25 cellular contexts compared by ENCODE assay signal in genomic region chr7:130114776-130115175, GRCh38.
DNase-seq lines count a peak whose midpoint lies in the region; ATAC-seq and TF ChIP-seq lines count a peak whose summit lies in the region.
"Had no signal": no experiment of that assay in that cellular context is flagged by ENCODE, and none has a peak within 500 bp of the region (broad histone marks: within the 10 kb centered on the region; RNA-seq: fewer than 3 reads in every experiment).

No MANE protein-coding gene starts in this region.

- H2AFZ ChIP-seq in MM.1S (ENCODE audit: low read length) = no peak overlapping the region

- H3K4me1 Mint-ChIP-seq in stimulated activated naive B cell treated with anti-CD40 and anti-IgM and Interleukin-4, amounts not matched to agents 10 μg/mL and 1 μg/mL and 100 μg/mL, for 72 hours = peaks cover 26 to 34% of the 10 kb centered on the region in 2 donors
- H3K4me1 Mint-ChIP-seq: CD8-positive, alpha-beta memory T cell; H9 had no signal

- H3K36me3 Mint-ChIP-seq in stimulated activated naive B cell treated with anti-CD40 and anti-IgM and Interleukin-4, amounts not matched to agents 10 μg/mL and 1 μg/mL and 100 μg/mL, for 72 hours = peaks cover 15% of the 10 kb centered on the region in 2 donors

- H3K9ac ChIP-seq in MM.1S (ENCODE audit: low read length) = no peak overlapping the region

- no peaks in the 10 kb centered on the region for H3K9me3 ChIP-seq in MM.1S (replicated peaks; ENCODE audit: insufficient read depth, low read length)
- H3K9me3 ChIP-seq: testis had no signal

- no peaks in the 10 kb centered on the region for H3K9me2 ChIP-seq in MM.1S (replicated peaks; ENCODE audit: insufficient read depth, low read length)

- H3K9me3 Mint-ChIP-seq in stimulated activated naive B cell treated with anti-CD40 and anti-IgM and Interleukin-4, amounts not matched to agents 10 μg/mL and 1 μg/mL and 100 μg/mL, for 72 hours = peaks cover 0 to 3% of the 10 kb centered on the region in 2 donors
- H3K9me3 Mint-ChIP-seq: activated CD4-positive, alpha-beta memory T cell treated with anti-CD3 and anti-CD28 coated beads for 36 hours; activated naive CD8-positive, alpha-beta T cell treated with anti-CD3 and anti-CD28 coated beads for 36 hours; CD8-positive, alpha-beta memory T cell; H9; naive thymus-derived CD8-positive, alpha-beta T cell had no signal

- H3K27ac ChIP-seq in MM.1S (ENCODE audit: low read length) = peak overlapping the region; percentile 34; the same call in 1 of the 2 replicates
- H3K27ac ChIP-seq in epithelial cell of prostate = no peak overlapping the region
- H3K27ac ChIP-seq: heart right ventricle, testis had no signal

- no peak overlapping the region for H3K4me3 ChIP-seq in MM.1S (ENCODE audit: low read length)
- H3K4me3 ChIP-seq: heart right ventricle, testis had no signal

- no peaks in the 10 kb centered on the region for H3K27me3 ChIP-seq in MM.1S (replicated peaks; ENCODE audit: insufficient read depth, low read length)
- H3K27me3 ChIP-seq: heart right ventricle, testis had no signal

- TF ChIP-seq CTCF in MM.1S (IDR thresholded peaks at IDR 0.05; ENCODE audit: low read length) = no peak

- peaks cover 33% of the 10 kb centered on the region for H3K4me1 ChIP-seq in MM.1S (ENCODE audit: low read length)
- H3K4me1 ChIP-seq: heart right ventricle, testis had no signal

- no peaks in the 10 kb centered on the region for H4K20me1 ChIP-seq in MM.1S (ENCODE audit: insufficient read depth, low read length)

- no peak for DNase-seq in MM.1S
- DNase-seq in epithelial cell of prostate (ENCODE audit: low read depth, low spot score) = peak; percentile 40
- no peak for DNase-seq in stimulated activated naive B cell treated with anti-CD40 and anti-IgM and Interleukin-4, amounts not matched to agents 10 μg/mL and 1 μg/mL and 100 μg/mL, for 72 hours
- DNase-seq in NCI-H2081 (lab: John Stamatoyannopoulos, UW) = no peak
- DNase-seq in EL = no peak
- no peak for DNase-seq in iPS-NIHi7 (ENCODE audit: extremely low spot score)
- DNase-seq: activated CD4-positive, alpha-beta memory T cell treated with anti-CD3 and anti-CD28 coated beads for 36 hours; activated CD4-positive, CD25-positive, alpha-beta regulatory T cell; activated effector memory CD4-positive, alpha-beta T cell treated with Interleukin-2 at 50 U/mL for 16 hours; activated naive CD8-positive, alpha-beta T cell treated with anti-CD3 and anti-CD28 coated beads for 36 hours; activated T-cell treated with anti-CD3 and anti-CD28 coated beads for 4 hours; CD8-positive, alpha-beta memory T cell; cerebellar nuclear complex; DMS153; GF-D8; H9; heart right ventricle; naive thymus-derived CD8-positive, alpha-beta T cell; NCI-H2029 treated with DMSO at 0.1 percent for 48 hours; NCI-H345; NCI-H748 treated with DMSO at 0.1 percent for 48 hours; occipital lobe; T-helper 9 cell; testis had no signal

- H3K27ac Mint-ChIP-seq in stimulated activated naive B cell treated with anti-CD40 and anti-IgM and Interleukin-4, amounts not matched to agents 10 μg/mL and 1 μg/mL and 100 μg/mL, for 72 hours = peak overlapping the region; percentile 33
- H3K27ac Mint-ChIP-seq: activated CD4-positive, alpha-beta memory T cell treated with anti-CD3 and anti-CD28 coated beads for 36 hours; activated naive CD8-positive, alpha-beta T cell treated with anti-CD3 and anti-CD28 coated beads for 36 hours; naive thymus-derived CD8-positive, alpha-beta T cell had no signal

- no peaks in the 10 kb centered on the region for H3K27me3 Mint-ChIP-seq in stimulated activated naive B cell treated with anti-CD40 and anti-IgM and Interleukin-4, amounts not matched to agents 10 μg/mL and 1 μg/mL and 100 μg/mL, for 72 hours
- H3K27me3 Mint-ChIP-seq: activated CD4-positive, alpha-beta memory T cell treated with anti-CD3 and anti-CD28 coated beads for 36 hours; activated naive CD8-positive, alpha-beta T cell treated with anti-CD3 and anti-CD28 coated beads for 36 hours; CD8-positive, alpha-beta memory T cell; naive thymus-derived CD8-positive, alpha-beta T cell had no signal

- peak overlapping the region; percentile 44; the same call in 1 of the 2 replicates for H3K4me2 ChIP-seq in MM.1S (ENCODE audit: low read depth, low read length)

- peaks cover 21% of the 10 kb centered on the region for H3F3A ChIP-seq in MM.1S (ENCODE audit: insufficient read depth, low read length)

- H3K4me3 Mint-ChIP-seq in stimulated activated naive B cell treated with anti-CD40 and anti-IgM and Interleukin-4, amounts not matched to agents 10 μg/mL and 1 μg/mL and 100 μg/mL, for 72 hours = no peak overlapping the region
- H3K4me3 Mint-ChIP-seq: activated CD4-positive, alpha-beta memory T cell treated with anti-CD3 and anti-CD28 coated beads for 36 hours; activated naive CD8-positive, alpha-beta T cell treated with anti-CD3 and anti-CD28 coated beads for 36 hours; CD8-positive, alpha-beta memory T cell; H9; naive thymus-derived CD8-positive, alpha-beta T cell had no signal

- ATAC-seq in GM21717 (IDR thresholded peaks at IDR 0.05; ENCODE audit: unreplicated experiment) = peak; percentile 5
- ATAC-seq in stimulated activated naive B cell treated with anti-CD40 and anti-IgM and Interleukin-4, amounts not matched to agents 10 μg/mL and 1 μg/mL and 100 μg/mL, for 72 hours (replicated peaks) = peak; percentile 33 to 34
- ATAC-seq: heart right ventricle; naive thymus-derived CD8-positive, alpha-beta T cell had no signal

- H3K79me2 ChIP-seq in MM.1S (ENCODE audit: low read length) = no peaks in the 10 kb centered on the region

- H3K36me3 ChIP-seq in MM.1S (replicated peaks; ENCODE audit: insufficient read depth, low read length) = no peaks in the 10 kb centered on the region
